ENCODE assay signal across 23 cellular contexts in the genomic region with DNA sequence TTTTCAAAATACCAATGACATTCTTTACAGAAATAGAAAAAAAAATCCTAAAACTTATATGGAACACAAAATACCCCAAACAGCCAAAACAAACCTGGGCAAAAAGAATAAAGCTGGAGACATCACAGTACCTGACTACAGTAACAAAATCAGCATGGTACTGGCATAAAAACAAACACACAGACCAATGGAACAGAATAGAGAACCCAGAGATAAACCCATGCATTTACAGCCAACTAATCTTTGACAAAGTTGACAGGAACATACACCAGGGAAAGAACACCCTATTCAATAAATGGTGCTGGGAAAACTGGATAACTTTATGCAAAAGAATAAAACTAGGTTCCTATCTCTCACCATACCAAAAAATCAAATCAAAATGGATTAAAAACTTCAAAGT.
"Had no signal": no experiment of that assay in that cellular context is flagged by ENCODE, and none has a peak within 500 bp of the region (broad histone marks: within the 10 kb centered on the region; RNA-seq: fewer than 3 reads in every experiment).

No MANE protein-coding gene starts in this region.

- H3K36me3 Mint-ChIP-seq: mesothelial cell of epicardium had no signal

- H3K9me3 ChIP-seq: esophagus muscularis mucosa, gastroesophageal sphincter, left lung, lower lobe of right lung, mucosa of descending colon had no signal

- H3K9me3 Mint-ChIP-seq: immature natural killer cell, mesothelial cell of epicardium had no signal

- ATAC-seq: foreskin keratinocyte, gastroesophageal sphincter, left lung, lower lobe of right lung, mucosa of descending colon had no signal

- H3K4me1 ChIP-seq: foreskin keratinocyte, left lung, lower lobe of right lung had no signal

- H3K27me3 Mint-ChIP-seq: naive B cell had no signal

- H3K4me1 Mint-ChIP-seq: mesothelial cell of epicardium had no signal

- H3K4me3 ChIP-seq: coronary artery, dorsolateral prefrontal cortex, esophagus muscularis mucosa, gastroesophageal sphincter, hepatocyte, left lung, lower lobe of right lung, mucosa of descending colon had no signal

- H3K27ac ChIP-seq: coronary artery, dorsolateral prefrontal cortex, esophagus muscularis mucosa, foreskin keratinocyte, gastroesophageal sphincter, hepatocyte, left lung, lower lobe of right lung had no signal

- DNase-seq: dermis blood vessel endothelial cell; dorsolateral prefrontal cortex; effector CD4-positive, alpha-beta T cell; effector memory CD4-positive, alpha-beta T cell; foreskin keratinocyte; hypothalamus; immature natural killer cell; islet precursor cell; kidney; kidney glomerular epithelial cell; left lung; lower lobe of right lung; mesenchymal stem cell; mucosa of descending colon; naive B cell had no signal

- FAIRE-seq: colon, endothelial cell of umbilical vein, frontal cortex, kidney had no signal

- H3K4me3 Mint-ChIP-seq: immature natural killer cell, mesothelial cell of epicardium had no signal

- H3K27ac Mint-ChIP-seq: mesothelial cell of epicardium, naive B cell had no signal

- H3K36me3 ChIP-seq: gastroesophageal sphincter, left lung had no signal

- H3K27me3 ChIP-seq: dorsolateral prefrontal cortex, esophagus muscularis mucosa, foreskin keratinocyte, gastroesophageal sphincter, hepatocyte, left lung had no signal
